14 cellular contexts compared by ENCODE assay signal in the genomic region with DNA sequence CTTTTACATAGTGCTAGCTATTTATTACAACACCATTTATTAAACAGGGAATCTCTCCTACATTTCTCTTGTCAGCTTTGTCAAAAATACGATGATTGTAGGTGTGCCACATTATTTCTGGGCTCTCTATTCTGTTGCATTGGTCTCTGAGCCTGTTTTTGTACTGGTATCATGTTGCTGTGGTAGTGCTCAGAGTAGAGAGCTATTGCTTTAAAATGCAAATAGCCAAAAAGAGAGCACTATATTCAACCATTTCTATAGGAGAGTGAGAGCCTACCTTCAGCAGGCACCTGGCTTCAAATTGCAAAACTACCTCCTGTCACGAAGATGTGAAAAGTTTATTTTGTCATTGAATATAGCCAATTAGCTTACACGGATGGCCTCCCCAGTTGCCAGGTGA.
"Had no signal": no experiment of that assay in that cellular context is flagged by ENCODE, and none has a peak within 500 bp of the region (broad histone marks: within the 10 kb centered on the region; RNA-seq: fewer than 3 reads in every experiment).

No MANE protein-coding gene starts in this region.

- DNase-seq: activated CD4-positive, alpha-beta T cell treated with anti-CD3 and anti-CD28 coated beads, Interleukin-2, amount 50 U/mL, for 4 hours; activated CD4-positive, CD25-positive, alpha-beta regulatory T cell treated with anti-CD3 and anti-CD28 coated beads, Interleukin-2, amount 50 U/mL, for 72 hours; activated naive CD4-positive, alpha-beta T cell treated with anti-CD3 and anti-CD28 coated beads, Interleukin-2, amount 10 ng/mL, durations not matched to agents 7 days and 5 days; erythroblast; heart right ventricle; left colon; lower lobe of right lung; midbrain; stimulated activated CD4-positive, alpha-beta T cell treated with anti-CD3 and anti-CD28 coated beads, Interleukin-1b, Interleukin-23, amount 100 ng/mL, for 48 hours; T-helper 9 cell; tibial artery; uterus had no signal

- H3K27me3 ChIP-seq: gastroesophageal sphincter, heart right ventricle, tibial artery, uterus had no signal

- H3K9ac ChIP-seq: parathyroid adenoma had no signal

- H3K4me3 ChIP-seq: gastroesophageal sphincter, heart right ventricle, lower lobe of right lung, tibial artery, uterus had no signal

- H3K36me3 ChIP-seq: uterus had no signal

- H3K4me1 ChIP-seq: lower lobe of right lung, uterus had no signal

- H2AFZ ChIP-seq: parathyroid adenoma had no signal

- H3K27ac ChIP-seq: gastroesophageal sphincter, heart right ventricle, lower lobe of right lung, parathyroid adenoma, tibial artery, uterus had no signal

- H3K9me3 ChIP-seq: gastroesophageal sphincter, heart right ventricle, lower lobe of right lung, tibial artery, uterus had no signal
